ENCODE assay signal across 8 cellular contexts in genomic region chr6:17589402-17590116, GRCh38. TPM values are rescaled to one million over a fixed set of nuclear protein-coding genes. Genes with fewer than 3 reads are reported as not detected.
DNase-seq lines count a peak whose midpoint lies in the region; ATAC-seq, FAIRE-seq and TF ChIP-seq lines count a peak whose summit lies in the region.

No MANE protein-coding gene starts in this region.

- no peaks in the 10 kb centered on the region for H3K36me3 ChIP-seq in Caco-2 (ENCODE audit: control insufficient read depth, insufficient read depth, low read length)

- ATAC-seq in left colon (peak; percentile 81), HG03442 (IDR thresholded peaks at IDR 0.05; ENCODE audit: unreplicated experiment) (no peak)

- intact Hi-C loops in left colon (cut with DNase I, micrococcal nuclease): loop anchor here in 1 of 2 donors (10.0 kb wide), 1 partner anchor 125 kb away; no protein-coding TSS in a partner anchor
- intact Hi-C loops in Caco-2 (cut with micrococcal nuclease; ENCODE audit: unreplicated experiment): loop anchor here (10.0 kb wide), 2 partner anchors 115 to 535 kb away; partner anchors contain the start of gene NHLRC1

- H3K36me3 Mint-ChIP-seq in Caco-2 (ENCODE audit: insufficient read depth, unreplicated experiment): peaks cover 5% of the 10 kb centered on the region

- no peaks in the 10 kb centered on the region for H3K27me3 ChIP-seq in Caco-2 (replicated peaks; ENCODE audit: control insufficient read depth, insufficient read depth, low read length)

- no peak for TF ChIP-seq CTCF in HFF-Myc (IDR thresholded peaks at IDR 0.05; ENCODE audit: low read depth, low read length, missing control alignments)
- TF ChIP-seq CTCF in Caco-2 (IDR thresholded peaks at IDR 0.05; ENCODE audit: insufficient read depth in 1 of 2, low read depth in 1 of 2, low read length in 1 of 2, severe bottlenecking in 1 of 2, unreplicated experiment in 1 of 2): no peak

- no TSS peak for BruUV-seq in Caco-2 (replicated peaks; lab: Mats Ljungman, UMichigan)

- no peak overlapping the region for H3K27ac Mint-ChIP-seq in Caco-2 (ENCODE audit: unreplicated experiment)

- no peaks in the 10 kb centered on the region for H3K4me1 ChIP-seq in Caco-2

- no peaks in the 10 kb centered on the region for H3K9me3 Mint-ChIP-seq in Caco-2 (ENCODE audit: unreplicated experiment)

- H3K27me3 Mint-ChIP-seq in Caco-2 (ENCODE audit: insufficient read depth, unreplicated experiment): no peaks in the 10 kb centered on the region

- H3K4me3 ChIP-seq in HFF-Myc (replicated peaks; ENCODE audit: low read depth, low read length) (no peak overlapping the region), Caco-2 (ENCODE audit: low read depth, low read length) (no peak overlapping the region)

- DNase-seq in DMS53 (lab: John Stamatoyannopoulos, UW): peak; percentile 95
- peak; percentile 78 for DNase-seq in HFF-Myc (ENCODE audit: extremely low read depth, low read depth)
- peak; percentile 7 for DNase-seq in T1000 (lab: John Stamatoyannopoulos, UW)
- peak; percentile 48 to 78 for DNase-seq in left colon
- no peak for DNase-seq in GM12891 (ENCODE audit: insufficient read length, low spot score)
- DNase-seq in NK-92 (lab: John Stamatoyannopoulos, UW; ENCODE audit: unreplicated experiment): no peak
- no peak for DNase-seq in Caco-2

- no peak for FAIRE-seq in GM12891 (lab: Jason Lieb, UNC)

- POLR2A ChIA-PET in Caco-2 (lab: Charles Lee): no interaction called here

- TF ChIP-seq POLR2A in GM12891 (IDR thresholded peaks at IDR 0.05; ENCODE audit: low read depth, low read length): no peak

- H3K9me3 ChIP-seq in Caco-2: no peaks in the 10 kb centered on the region

- no peak overlapping the region for H3K4me3 Mint-ChIP-seq in Caco-2 (ENCODE audit: unreplicated experiment)

- CTCF ChIA-PET in Caco-2 (lab: Charles Lee): interaction anchor here (0.5 to 0.7 kb wide), 2 partner anchors 9 to 11 kb away, joined by 3 read pairs; no protein-coding TSS in a partner anchor

- H3K4me1 Mint-ChIP-seq in Caco-2 (ENCODE audit: low read depth, unreplicated experiment): peaks cover 12% of the 10 kb centered on the region

TF ChIP-seq in GM12891, 5 proteins besides CTCF, POLR2A, EP300 and RAD21:
- no peak for TF ChIP-seq POLR2AphosphoS5 (IDR thresholded peaks at IDR 0.05; ENCODE audit: low read depth, low read length)
- TF ChIP-seq POU2F2 (IDR thresholded peaks at IDR 0.05; ENCODE audit: low read depth, low read length): no peak
- no peak for TF ChIP-seq SPI1 (IDR thresholded peaks at IDR 0.05; ENCODE audit: low read depth, low read length)
- TF ChIP-seq PAX5 (IDR thresholded peaks at IDR 0.05; ENCODE audit: insufficient read depth, low read length, severe bottlenecking): no peak
- no peak for TF ChIP-seq TAF1 (IDR thresholded peaks at IDR 0.05; ENCODE audit: low read depth, low read length)
TF ChIP-seq in GM12891: peak in this region for 0.

RNA-seq across cellular contexts. Expression of gene FAM8A1, which starts 10.5 kb away (rescaled TPM):
- total RNA-seq in left colon: 10 to 100 TPM; 39.2 to 44.9 TPM
- polyA plus RNA-seq in GM12891 (2012; ENCODE audit: low read depth, missing spikeins): 3.6 TPM
- total RNA-seq in Caco-2 (2022): 18.9 and 20.9 TPM in 2 replicates

Comparison
In these comparisons a context has a peak if more than half of its experiments do, and no peak if none do; other contexts are left out.
1. DNase-seq: peak in DMS53 (single experiment), HFF-Myc (single experiment), T1000 (single experiment) and left colon (2 of 2); none in GM12891 (single experiment), NK-92 (single experiment) and Caco-2 (0 of 2).